ENCODE assay signal across 8 cellular contexts in genomic region chr1:12161662-12162458, GRCh38. TPM values are rescaled to one million over a fixed set of nuclear protein-coding genes. Genes with fewer than 3 reads are reported as not detected.
A peak's percentile ranks its signal among the peaks of the same experiment; 100 is the strongest.
DNase-seq lines count a peak whose midpoint lies in the region; ATAC-seq and TF ChIP-seq lines count a peak whose summit lies in the region.

No MANE protein-coding gene starts in this region.

- H3K36me3 Mint-ChIP-seq in dendritic cell treated with granulocyte-macrophage colony-stimulating factor and Interleukin-4, amounts not matched to agents 40 ng/mL and 50 ng/mL, for 4 days (ENCODE audit: low read depth) = no peaks in the 10 kb centered on the region
- peaks cover 26% of the 10 kb centered on the region for H3K36me3 Mint-ChIP-seq in stimulated activated effector memory CD8-positive, alpha-beta T cell treated with anti-CD3 and anti-CD28 coated beads, Interleukin-12 subunit alpha, Interleukin-12 subunit beta, amount 100 ng/mL, for 72 hours

- no peaks in the 10 kb centered on the region for H3K36me3 ChIP-seq in KMS-11 (ENCODE audit: insufficient read depth)
- no peaks in the 10 kb centered on the region for H3K36me3 ChIP-seq in mucosa of descending colon (ENCODE audit: low read depth)

- no peaks in the 10 kb centered on the region for H3K79me2 ChIP-seq in KMS-11 (ENCODE audit: insufficient read depth, low read depth)

- H3K9me3 ChIP-seq in mucosa of descending colon = no peaks in the 10 kb centered on the region

- H3K27me3 ChIP-seq in KMS-11 (ENCODE audit: insufficient read depth, low read depth) = no peaks in the 10 kb centered on the region

- peaks cover 92% of the 10 kb centered on the region for H3K4me1 Mint-ChIP-seq in dendritic cell treated with granulocyte-macrophage colony-stimulating factor and Interleukin-4, amounts not matched to agents 40 ng/mL and 50 ng/mL, for 4 days (ENCODE audit: low read depth)
- peaks cover 85% of the 10 kb centered on the region for H3K4me1 Mint-ChIP-seq in stimulated activated effector memory CD8-positive, alpha-beta T cell treated with anti-CD3 and anti-CD28 coated beads, Interleukin-12 subunit alpha, Interleukin-12 subunit beta, amount 100 ng/mL, for 72 hours

- ATAC-seq in GM21717 (IDR thresholded peaks at IDR 0.05; ENCODE audit: unreplicated experiment) = peak; percentile 70
- ATAC-seq in mucosa of descending colon = peak; percentile 93
- ATAC-seq in stimulated activated effector memory CD8-positive, alpha-beta T cell treated with anti-CD3 and anti-CD28 coated beads, Interleukin-12 subunit alpha, Interleukin-12 subunit beta, amount 100 ng/mL, for 72 hours = peak; percentile 91

- peak overlapping the region; percentile 93 for H3K27ac ChIP-seq in KMS-11

- TF ChIP-seq CTCF in KMS-11 (conservative IDR thresholded peaks at IDR 0.05; ENCODE audit: low read depth, low read length) (no peak), mucosa of descending colon (IDR thresholded peaks at IDR 0.05) (no peak)

- H3K4me3 Mint-ChIP-seq in dendritic cell treated with granulocyte-macrophage colony-stimulating factor and Interleukin-4, amounts not matched to agents 40 ng/mL and 50 ng/mL, for 4 days = peak overlapping the region; percentile 26
- H3K4me3 Mint-ChIP-seq in stimulated activated effector memory CD8-positive, alpha-beta T cell treated with anti-CD3 and anti-CD28 coated beads, Interleukin-12 subunit alpha, Interleukin-12 subunit beta, amount 100 ng/mL, for 72 hours = peak overlapping the region; percentile 63

- DNase-seq in ELF-1 (ENCODE audit: low read depth, low spot score) = peak; percentile 77
- peak; percentile 58 to 59 for DNase-seq in activated CD4-positive, alpha-beta T cell treated with anti-CD3 and anti-CD28 coated beads for 24 hours (ENCODE audit: low read depth in 2 of 2)
- DNase-seq in mucosa of descending colon = peak; percentile 83 to 94 (median 84)
- peak; percentile 58 to 87 for DNase-seq in stimulated activated effector memory CD8-positive, alpha-beta T cell treated with anti-CD3 and anti-CD28 coated beads, Interleukin-12 subunit alpha, Interleukin-12 subunit beta, amount 100 ng/mL, for 72 hours (ENCODE audit: low spot score in 2 of 2)
- no peak for DNase-seq in NCI-H1092 (lab: John Stamatoyannopoulos, UW)

- peak overlapping the region; percentile 93 for H3K27ac Mint-ChIP-seq in dendritic cell treated with granulocyte-macrophage colony-stimulating factor and Interleukin-4, amounts not matched to agents 40 ng/mL and 50 ng/mL, for 4 days
- H3K27ac Mint-ChIP-seq in stimulated activated effector memory CD8-positive, alpha-beta T cell treated with anti-CD3 and anti-CD28 coated beads, Interleukin-12 subunit alpha, Interleukin-12 subunit beta, amount 100 ng/mL, for 72 hours = peak overlapping the region; percentile 91

- H3K9me3 Mint-ChIP-seq in dendritic cell treated with granulocyte-macrophage colony-stimulating factor and Interleukin-4, amounts not matched to agents 40 ng/mL and 50 ng/mL, for 4 days = no peaks in the 10 kb centered on the region
- no peaks in the 10 kb centered on the region for H3K9me3 Mint-ChIP-seq in stimulated activated effector memory CD8-positive, alpha-beta T cell treated with anti-CD3 and anti-CD28 coated beads, Interleukin-12 subunit alpha, Interleukin-12 subunit beta, amount 100 ng/mL, for 72 hours

- H3K4me2 ChIP-seq in KMS-11 = peak overlapping the region; percentile 85

- H3K27me3 Mint-ChIP-seq in dendritic cell treated with granulocyte-macrophage colony-stimulating factor and Interleukin-4, amounts not matched to agents 40 ng/mL and 50 ng/mL, for 4 days = no peaks in the 10 kb centered on the region

- peaks cover 93% of the 10 kb centered on the region for H3K4me1 ChIP-seq in KMS-11 (ENCODE audit: low read depth, poor library complexity, severe bottlenecking)
- peaks cover 27% of the 10 kb centered on the region for H3K4me1 ChIP-seq in mucosa of descending colon (ENCODE audit: low read depth)

- no peaks in the 10 kb centered on the region for H4K20me1 ChIP-seq in KMS-11 (ENCODE audit: insufficient read depth)

- peak overlapping the region; percentile 60; the same call in 1 of the 2 replicates for H2AFZ ChIP-seq in KMS-11 (ENCODE audit: low read depth)

- intact Hi-C loops in dendritic cell treated with granulocyte-macrophage colony-stimulating factor and Interleukin-4, amounts not matched to agents 40 ng/mL and 50 ng/mL, for 4 days (cut with micrococcal nuclease) = no loop called here
- intact Hi-C loops in mucosa of descending colon (cut with DNase I, micrococcal nuclease) = no loop called here

- H3K4me3 ChIP-seq in KMS-11 (IDR thresholded peaks at IDR 0.05; ENCODE audit: insufficient read depth, low read depth, low read length) = no peak overlapping the region
- no peak overlapping the region for H3K4me3 ChIP-seq in mucosa of descending colon

- peak overlapping the region; percentile 57 for H3K9ac ChIP-seq in KMS-11

RNA-seq across cellular contexts. Expression of gene TNFRSF1B, which starts 4.9 kb away (rescaled TPM):
- total RNA-seq in mucosa of descending colon = 10 to 100 TPM; 20.3 to 39.3 (median 31.6) TPM
